20 cellular contexts compared by ENCODE assay signal in the genomic region with DNA sequence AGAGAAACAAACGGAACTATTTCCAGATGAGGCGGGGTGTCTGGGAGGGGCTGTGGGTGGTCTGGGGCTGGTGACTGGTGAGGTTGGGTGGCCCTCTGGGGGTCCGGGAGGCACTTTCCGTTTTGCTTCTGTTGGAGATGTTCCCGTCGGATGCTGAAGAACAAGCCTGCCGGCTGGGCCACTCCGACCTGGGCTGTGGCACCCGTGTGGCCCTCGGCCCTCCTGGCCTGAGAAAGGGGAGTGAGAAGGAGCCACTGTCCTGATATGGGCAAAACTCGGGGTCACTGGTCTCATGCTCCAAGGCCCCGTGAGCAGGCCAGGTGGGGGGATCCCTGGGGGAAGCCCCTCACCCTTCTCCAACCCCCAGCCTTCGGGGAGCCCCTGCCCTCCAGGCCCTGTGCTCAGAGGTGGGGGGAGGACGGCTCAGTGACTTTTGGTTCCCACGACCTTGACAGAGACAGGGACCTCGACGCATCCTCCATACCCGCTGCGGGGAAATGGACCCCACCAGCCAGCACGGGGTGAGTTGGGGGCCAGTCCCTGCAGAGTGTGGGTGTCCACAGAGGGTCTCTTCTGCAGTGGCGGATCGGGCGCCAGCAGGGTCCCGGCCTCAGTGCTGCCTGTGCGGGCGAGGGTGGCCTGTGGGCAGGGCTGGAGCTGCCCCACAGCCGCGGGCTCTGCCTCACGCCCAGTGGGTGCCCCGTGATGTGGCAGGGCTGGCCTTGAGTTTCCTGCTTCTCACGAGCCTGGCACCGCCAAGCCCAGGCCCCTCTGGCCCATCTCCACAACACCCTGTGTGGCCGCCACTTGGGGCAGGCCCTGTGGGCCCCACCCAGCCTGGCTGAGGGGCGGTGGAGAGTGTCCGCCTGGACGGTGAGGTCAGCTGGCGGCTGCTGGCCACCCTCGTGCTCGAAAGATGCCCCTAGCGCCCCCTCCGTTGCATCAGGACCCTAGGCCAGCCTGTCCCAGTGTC.
"Had no signal": no experiment of that assay in that cellular context is flagged by ENCODE, and none has a peak within 500 bp of the region (broad histone marks: within the 10 kb centered on the region; RNA-seq: fewer than 3 reads in every experiment).

No MANE protein-coding gene starts in this region.

- H3K9me3 Mint-ChIP-seq: activated CD4-positive, alpha-beta memory T cell treated with anti-CD3 and anti-CD28 coated beads for 36 hours; activated naive CD4-positive, alpha-beta T cell treated with anti-CD3 and anti-CD28 coated beads for 36 hours; activated T-helper 2 cell treated with anti-CD3 and anti-CD28 coated beads, Interferon-gamma antibody, Interleukin-2, Interleukin-4, amounts not matched to agents 10 μg/mL and 5 μg/mL and 100 μg/mL, durations not matched to agents 14 hours and 24 hours and 36 hours; nephron progenitor cell had no signal

- FAIRE-seq: colon, endometrium had no signal

- DNase-seq: activated CD4-positive, alpha-beta memory T cell treated with anti-CD3 and anti-CD28 coated beads for 36 hours; activated CD4-positive, alpha-beta T cell treated with anti-CD3 and anti-CD28 coated beads for 36 hours; activated CD8-positive, alpha-beta memory T cell treated with anti-CD3 and anti-CD28 coated beads, Interleukin-2, amount 10 ng/mL, durations not matched to agents 7 days and 5 days; activated naive CD4-positive, alpha-beta T cell treated with anti-CD3 and anti-CD28 coated beads for 36 hours; activated T-cell treated with anti-CD3 and anti-CD28 coated beads, Interleukin-2, amount 50 U/mL, for 1 hour; glutamatergic neuron; kidney glomerular epithelial cell; nephron progenitor cell; stomach; T-helper 17 cell; thyroid gland; uterus had no signal

- H3K9me3 ChIP-seq: lower lobe of right lung, prostate gland, stomach, thyroid gland, uterus had no signal

- H3K27ac ChIP-seq: cardiac muscle cell, prostate gland, uterus had no signal

- H3K4me3 ChIP-seq: cardiac muscle cell, lower lobe of right lung, prostate gland, stomach, thyroid gland, uterus had no signal

- ATAC-seq: activated CD4-positive, alpha-beta T cell treated with anti-CD3 and anti-CD28 coated beads for 36 hours; activated CD8-positive, alpha-beta memory T cell treated with anti-CD3 and anti-CD28 coated beads, Interleukin-2, amount 10 ng/mL, durations not matched to agents 7 days and 5 days; esophagus mucosa; lower lobe of right lung; sciatic nerve; T-helper 17 cell had no signal

- H3K27me3 ChIP-seq: uterus had no signal

- H3K4me3 Mint-ChIP-seq: activated CD4-positive, alpha-beta memory T cell treated with anti-CD3 and anti-CD28 coated beads for 36 hours; activated CD4-positive, alpha-beta T cell treated with anti-CD3 and anti-CD28 coated beads for 36 hours; activated CD8-positive, alpha-beta memory T cell treated with anti-CD3 and anti-CD28 coated beads, Interleukin-2, amount 10 ng/mL, durations not matched to agents 7 days and 5 days; activated naive CD4-positive, alpha-beta T cell treated with anti-CD3 and anti-CD28 coated beads for 36 hours; nephron progenitor cell; T-helper 17 cell had no signal

- H3K36me3 ChIP-seq: uterus had no signal

- H3K27ac Mint-ChIP-seq: activated CD4-positive, alpha-beta memory T cell treated with anti-CD3 and anti-CD28 coated beads for 36 hours; activated CD4-positive, alpha-beta T cell treated with anti-CD3 and anti-CD28 coated beads for 36 hours; activated CD8-positive, alpha-beta memory T cell treated with anti-CD3 and anti-CD28 coated beads, Interleukin-2, amount 10 ng/mL, durations not matched to agents 7 days and 5 days; activated naive CD4-positive, alpha-beta T cell treated with anti-CD3 and anti-CD28 coated beads for 36 hours; activated T-helper 2 cell treated with anti-CD3 and anti-CD28 coated beads, Interferon-gamma antibody, Interleukin-2, Interleukin-4, amounts not matched to agents 10 μg/mL and 5 μg/mL and 100 μg/mL, durations not matched to agents 14 hours and 24 hours and 36 hours; nephron progenitor cell; T-helper 17 cell had no signal

- H3K27me3 Mint-ChIP-seq: activated CD8-positive, alpha-beta memory T cell treated with anti-CD3 and anti-CD28 coated beads, Interleukin-2, amount 10 ng/mL, durations not matched to agents 7 days and 5 days; T-helper 17 cell had no signal
